In the genomic region with DNA sequence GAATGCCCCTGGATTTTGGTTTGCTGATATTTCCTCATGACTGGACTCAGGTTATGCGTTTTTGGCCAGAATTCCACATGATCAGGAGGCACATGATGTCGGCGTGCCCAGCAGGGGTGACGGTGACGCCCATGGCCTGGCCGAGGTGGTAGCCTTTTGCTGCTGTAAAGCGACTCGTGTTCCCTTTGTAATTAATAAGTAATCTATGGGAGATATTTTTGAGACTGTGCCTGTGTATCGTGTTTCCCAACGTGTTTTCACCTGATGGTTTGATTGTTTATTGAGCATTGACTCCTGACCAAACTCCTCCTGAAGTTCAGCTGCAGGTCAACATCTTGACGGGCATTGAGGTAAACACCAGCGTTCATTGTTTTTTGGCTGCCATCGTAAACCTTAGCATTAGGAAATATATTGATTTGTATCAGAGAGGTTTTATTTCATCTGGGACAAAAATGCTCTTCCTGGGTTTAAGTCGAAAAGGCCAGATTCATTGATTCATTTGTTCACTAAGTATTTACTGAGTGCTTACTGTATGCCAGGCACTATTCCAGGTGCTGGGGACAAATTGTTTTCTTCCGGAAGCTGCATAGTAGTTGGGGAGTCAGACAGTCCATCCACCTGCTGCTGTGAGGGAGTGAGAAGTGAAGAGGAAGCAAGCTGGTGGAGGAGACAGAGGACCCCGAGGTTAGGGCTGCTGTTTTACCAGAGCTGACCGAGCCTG, we compare ENCODE assay signal across 1 cellular context.
TF ChIP-seq lines count a peak whose summit lies in the region.

No MANE protein-coding gene starts in this region.

TF ChIP-seq in H1, 55 proteins besides CTCF, POLR2A, EP300 and RAD21:
- TF ChIP-seq POLR2AphosphoS5 (IDR thresholded peaks at IDR 0.05; ENCODE audit: low read depth, low read length) (no peak), SAP30 (IDR thresholded peaks at IDR 0.05; ENCODE audit: insufficient read depth, insufficient replicate concordance, low read length) (no peak), MAFK (IDR thresholded peaks at IDR 0.05; ENCODE audit: low read depth, low read length) (no peak), EZH2 (IDR thresholded peaks at IDR 0.05; ENCODE audit: low read depth, low read length, severe bottlenecking) (no peak)
- TF ChIP-seq, protein P1, sequence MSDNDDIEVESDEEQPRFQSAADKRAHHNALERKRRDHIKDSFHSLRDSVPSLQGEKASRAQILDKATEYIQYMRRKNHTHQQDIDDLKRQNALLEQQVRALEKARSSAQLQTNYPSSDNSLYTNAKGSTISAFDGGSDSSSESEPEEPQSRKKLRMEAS (IDR thresholded peaks at IDR 0.05): no peak
